ENCODE assay signal across 1 cellular context in the genomic region with DNA sequence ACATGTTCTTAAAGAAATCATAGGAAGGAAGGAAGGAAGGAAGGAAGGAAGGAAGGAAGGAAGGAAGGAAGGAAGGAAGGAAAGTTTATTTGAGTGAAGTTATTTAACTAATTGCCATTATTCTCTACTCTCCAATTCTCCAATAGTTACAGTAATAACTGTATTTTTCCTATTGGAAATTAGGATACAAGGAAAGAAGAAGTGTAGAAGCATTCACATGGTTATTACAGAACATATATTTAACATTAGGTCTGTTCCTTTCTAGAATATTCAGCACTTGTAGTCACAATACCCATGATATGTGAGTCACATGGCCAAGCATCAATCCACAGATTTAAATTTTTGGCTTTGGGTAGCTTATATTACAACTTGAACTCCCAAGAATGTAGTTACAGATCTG.
TF ChIP-seq lines count a peak whose summit lies in the region.

No MANE protein-coding gene starts in this region.

TF ChIP-seq in HEK293, 187 proteins besides CTCF, POLR2A, EP300 and RAD21 (continued from another document):
- TF ChIP-seq, protein P1, sequence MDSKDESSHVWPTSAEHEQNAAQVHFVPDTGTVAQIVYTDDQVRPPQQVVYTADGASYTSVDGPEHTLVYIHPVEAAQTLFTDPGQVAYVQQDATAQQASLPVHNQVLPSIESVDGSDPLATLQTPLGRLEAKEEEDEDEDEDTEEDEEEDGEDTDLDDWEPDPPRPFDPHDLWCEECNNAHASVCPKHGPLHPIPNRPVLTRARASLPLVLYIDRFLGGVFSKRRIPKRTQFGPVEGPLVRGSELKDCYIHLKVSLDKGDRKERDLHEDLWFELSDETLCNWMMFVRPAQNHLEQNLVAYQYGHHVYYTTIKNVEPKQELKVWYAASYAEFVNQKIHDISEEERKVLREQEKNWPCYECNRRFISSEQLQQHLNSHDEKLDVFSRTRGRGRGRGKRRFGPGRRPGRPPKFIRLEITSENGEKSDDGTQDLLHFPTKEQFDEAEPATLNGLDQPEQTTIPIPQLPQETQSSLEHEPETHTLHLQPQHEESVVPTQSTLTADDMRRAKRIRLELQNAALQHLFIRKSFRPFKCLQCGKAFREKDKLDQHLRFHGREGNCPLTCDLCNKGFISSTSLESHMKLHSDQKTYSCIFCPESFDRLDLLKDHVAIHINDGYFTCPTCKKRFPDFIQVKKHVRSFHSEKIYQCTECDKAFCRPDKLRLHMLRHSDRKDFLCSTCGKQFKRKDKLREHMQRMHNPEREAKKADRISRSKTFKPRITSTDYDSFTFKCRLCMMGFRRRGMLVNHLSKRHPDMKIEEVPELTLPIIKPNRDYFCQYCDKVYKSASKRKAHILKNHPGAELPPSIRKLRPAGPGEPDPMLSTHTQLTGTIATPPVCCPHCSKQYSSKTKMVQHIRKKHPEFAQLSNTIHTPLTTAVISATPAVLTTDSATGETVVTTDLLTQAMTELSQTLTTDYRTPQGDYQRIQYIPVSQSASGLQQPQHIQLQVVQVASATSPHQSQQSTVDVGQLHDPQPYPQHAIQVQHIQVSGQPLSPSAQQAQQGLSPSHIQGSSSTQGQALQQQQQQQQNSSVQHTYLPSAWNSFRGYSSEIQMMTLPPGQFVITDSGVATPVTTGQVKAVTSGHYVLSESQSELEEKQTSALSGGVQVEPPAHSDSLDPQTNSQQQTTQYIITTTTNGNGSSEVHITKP (tag by site-specific recombination; IDR thresholded peaks at IDR 0.05) = no peak
- no peak for TF ChIP-seq ZNF571 (tag by site-specific recombination; IDR thresholded peaks at IDR 0.05)
TF ChIP-seq in HEK293: peak in this region for 1.
